ENCODE assay signal across 16 cellular contexts in genomic region chr20:64100566-64100888, GRCh38. TPM values are rescaled to one million over a fixed set of nuclear protein-coding genes. Genes with fewer than 3 reads are reported as not detected.
DNase-seq lines count a peak whose midpoint lies in the region; ATAC-seq and TF ChIP-seq lines count a peak whose summit lies in the region.
"Had no signal": no experiment of that assay in that cellular context is flagged by ENCODE, and none has a peak within 500 bp of the region (broad histone marks: within the 10 kb centered on the region; RNA-seq: fewer than 3 reads in every experiment).

No MANE protein-coding gene starts in this region.

- no peaks in the 10 kb centered on the region for H3K36me3 Mint-ChIP-seq in activated CD4-positive, alpha-beta T cell treated with anti-CD3 and anti-CD28 coated beads for 36 hours (ENCODE audit: low read depth)
- peaks cover 2% of the 10 kb centered on the region for H3K36me3 Mint-ChIP-seq in activated CD4-positive, alpha-beta T cell treated with anti-CD3 and anti-CD28 coated beads, Interleukin-2, amount 10 ng/mL, durations not matched to agents 24 days and 14 days (ENCODE audit: low read depth)
- H3K36me3 Mint-ChIP-seq in activated B cell treated with CpG ODN at 0.5 μM for 24 hours (ENCODE audit: low read depth) (peaks cover 17% of the 10 kb centered on the region), endodermal cell (ENCODE audit: low read depth) (peaks cover 7% of the 10 kb centered on the region)
- H3K36me3 Mint-ChIP-seq in stimulated activated naive B cell treated with anti-CD40 and anti-IgM and Interleukin-4, amounts not matched to agents 10 μg/mL and 1 μg/mL and 100 μg/mL, for 72 hours: peaks cover 7% of the 10 kb centered on the region in 2 donors

- no peaks in the 10 kb centered on the region for H3K9me3 ChIP-seq in endodermal cell (ENCODE audit: control insufficient read depth, low read length)
- H3K9me3 ChIP-seq: A549 had no signal

- H3K27me3 Mint-ChIP-seq in activated CD4-positive, alpha-beta T cell treated with anti-CD3 and anti-CD28 coated beads for 36 hours: peaks cover 13% of the 10 kb centered on the region
- peaks cover 20% of the 10 kb centered on the region for H3K27me3 Mint-ChIP-seq in activated CD4-positive, alpha-beta T cell treated with anti-CD3 and anti-CD28 coated beads, Interleukin-2, amount 10 ng/mL, durations not matched to agents 24 days and 14 days
- peaks cover 5% of the 10 kb centered on the region for H3K27me3 Mint-ChIP-seq in activated B cell treated with CpG ODN at 0.5 μM for 24 hours
- H3K27me3 Mint-ChIP-seq in stimulated activated naive B cell treated with anti-CD40 and anti-IgM and Interleukin-4, amounts not matched to agents 10 μg/mL and 1 μg/mL and 100 μg/mL, for 72 hours: peaks cover 17 to 32% of the 10 kb centered on the region in 2 donors
- H3K27me3 Mint-ChIP-seq in endodermal cell (ENCODE audit: insufficient read depth): peaks cover 29% of the 10 kb centered on the region

- POLR2A ChIA-PET in activated CD4-positive, alpha-beta T cell treated with anti-CD3 and anti-CD28 coated beads for 36 hours (lab: Charles Lee): no interaction called here
- POLR2A ChIA-PET in activated B cell treated with CpG ODN at 0.5 μM for 24 hours (lab: Charles Lee): interaction anchor here (0.7 to 3.0 kb wide), 6 partner anchors 16 to 580 kb away, joined by 4 to 27 read pairs (median 10); partner anchors contain the start of genes LKAAEAR1, OPRL1, PPDPF and PRPF6

- no peaks in the 10 kb centered on the region for H3K4me1 ChIP-seq in endodermal cell (ENCODE audit: control insufficient read depth, insufficient read depth, low read length)

- intact Hi-C loops in activated CD4-positive, alpha-beta T cell treated with anti-CD3 and anti-CD28 coated beads for 36 hours (cut with DNase I, micrococcal nuclease): loop anchor here in 1 of 2 experiments (5.0 kb wide), 1 partner anchor 157 kb away; the partner anchor contains the start of gene PCMTD2
- intact Hi-C loops in activated CD4-positive, alpha-beta T cell treated with anti-CD3 and anti-CD28 coated beads, Interleukin-2, amount 10 ng/mL, durations not matched to agents 24 days and 14 days (cut with micrococcal nuclease): no loop called here
- intact Hi-C loops in activated B cell treated with CpG ODN at 0.5 μM for 24 hours (cut with micrococcal nuclease): loop anchor here (1.0 to 10.0 kb wide), 5 partner anchors 16 to 236 kb away; partner anchors contain the start of genes ABHD16B, C20orf204, LKAAEAR1 and RGS19

- H3K9me3 Mint-ChIP-seq in activated CD4-positive, alpha-beta T cell treated with anti-CD3 and anti-CD28 coated beads for 36 hours (ENCODE audit: low read depth): peaks cover 2% of the 10 kb centered on the region
- H3K9me3 Mint-ChIP-seq in activated CD4-positive, alpha-beta T cell treated with anti-CD3 and anti-CD28 coated beads, Interleukin-2, amount 10 ng/mL, durations not matched to agents 24 days and 14 days: peaks cover 7% of the 10 kb centered on the region
- peaks cover 3% of the 10 kb centered on the region for H3K9me3 Mint-ChIP-seq in activated B cell treated with CpG ODN at 0.5 μM for 24 hours
- H3K9me3 Mint-ChIP-seq in stimulated activated naive B cell treated with anti-CD40 and anti-IgM and Interleukin-4, amounts not matched to agents 10 μg/mL and 1 μg/mL and 100 μg/mL, for 72 hours: peaks cover 2 to 5% of the 10 kb centered on the region in 2 donors
- H3K9me3 Mint-ChIP-seq in endodermal cell: peaks cover 2% of the 10 kb centered on the region

- peaks cover 33% of the 10 kb centered on the region for H3K27me3 ChIP-seq in endodermal cell (ENCODE audit: control insufficient read depth, insufficient read depth, low read length, poor library complexity, severe bottlenecking)

- CTCF ChIA-PET in activated CD4-positive, alpha-beta T cell treated with anti-CD3 and anti-CD28 coated beads for 36 hours (lab: Charles Lee): interaction anchor here (0.6 to 1.9 kb wide), 2 partner anchors 17 to 396 kb away, joined by 3 to 6 read pairs; partner anchors contain the start of gene LKAAEAR1
- CTCF ChIA-PET in activated B cell treated with CpG ODN at 0.5 μM for 24 hours (lab: Charles Lee): interaction anchor here (2.1 to 2.4 kb wide), 2 partner anchors 17 to 20 kb away, joined by 11 to 13 read pairs; no protein-coding TSS in a partner anchor

- 73 to 81% methylated on average over 2 to 4 of the region's 4 CpGs for WGBS in endodermal cell (ENCODE audit: insufficient coverage in 1 of 2, insufficient read length in 1 of 2), 2 experiments

- peak overlapping the region; percentile 63 for H3K27ac Mint-ChIP-seq in activated CD4-positive, alpha-beta T cell treated with anti-CD3 and anti-CD28 coated beads for 36 hours
- no peak overlapping the region for H3K27ac Mint-ChIP-seq in activated CD4-positive, alpha-beta T cell treated with anti-CD3 and anti-CD28 coated beads, Interleukin-2, amount 10 ng/mL, durations not matched to agents 24 days and 14 days
- H3K27ac Mint-ChIP-seq in activated B cell treated with CpG ODN at 0.5 μM for 24 hours (peak overlapping the region; percentile 83), endodermal cell (no peak overlapping the region)
- peak overlapping the region; percentile 48 for H3K27ac Mint-ChIP-seq in stimulated activated naive B cell treated with anti-CD40 and anti-IgM and Interleukin-4, amounts not matched to agents 10 μg/mL and 1 μg/mL and 100 μg/mL, for 72 hours
- H3K27ac Mint-ChIP-seq: HFFc6; T-helper 1 cell treated with Interleukin-12 subunit alpha and Interleukin-12 subunit beta and Interleukin-4 antibody, amounts not matched to agents 30 μg/mL and 1 μg/mL, for 36 hours had no signal

- H3K4me3 Mint-ChIP-seq in activated CD4-positive, alpha-beta T cell treated with anti-CD3 and anti-CD28 coated beads for 36 hours: no peak overlapping the region
- no peak overlapping the region for H3K4me3 Mint-ChIP-seq in activated CD4-positive, alpha-beta T cell treated with anti-CD3 and anti-CD28 coated beads, Interleukin-2, amount 10 ng/mL, durations not matched to agents 24 days and 14 days
- H3K4me3 Mint-ChIP-seq in activated B cell treated with CpG ODN at 0.5 μM for 24 hours: peak overlapping the region; percentile 65
- no peak overlapping the region for H3K4me3 Mint-ChIP-seq in stimulated activated naive B cell treated with anti-CD40 and anti-IgM and Interleukin-4, amounts not matched to agents 10 μg/mL and 1 μg/mL and 100 μg/mL, for 72 hours
- H3K4me3 Mint-ChIP-seq in endodermal cell: no peak overlapping the region
- H3K4me3 Mint-ChIP-seq: HFFc6; T-helper 1 cell treated with Interleukin-12 subunit alpha and Interleukin-12 subunit beta and Interleukin-4 antibody, amounts not matched to agents 30 μg/mL and 1 μg/mL, for 36 hours had no signal

- TF ChIP-seq CTCF in activated B cell treated with CpG ODN at 0.5 μM for 24 hours (IDR thresholded peaks at IDR 0.05) (no peak), endodermal cell (conservative IDR thresholded peaks at IDR 0.05) (no peak)

- H3K4me1 Mint-ChIP-seq in activated CD4-positive, alpha-beta T cell treated with anti-CD3 and anti-CD28 coated beads for 36 hours: peaks cover 23% of the 10 kb centered on the region
- no peaks in the 10 kb centered on the region for H3K4me1 Mint-ChIP-seq in activated CD4-positive, alpha-beta T cell treated with anti-CD3 and anti-CD28 coated beads, Interleukin-2, amount 10 ng/mL, durations not matched to agents 24 days and 14 days
- H3K4me1 Mint-ChIP-seq in activated B cell treated with CpG ODN at 0.5 μM for 24 hours (peaks cover 38% of the 10 kb centered on the region), endodermal cell (no peaks in the 10 kb centered on the region)
- H3K4me1 Mint-ChIP-seq in stimulated activated naive B cell treated with anti-CD40 and anti-IgM and Interleukin-4, amounts not matched to agents 10 μg/mL and 1 μg/mL and 100 μg/mL, for 72 hours: peaks cover 20 to 31% of the 10 kb centered on the region in 2 donors

- H3K4me3 ChIP-seq in endodermal cell (ENCODE audit: low read length): no peak overlapping the region
- H3K4me3 ChIP-seq: A549 had no signal

- no peaks in the 10 kb centered on the region for H3K36me3 ChIP-seq in endodermal cell (ENCODE audit: control insufficient read depth, insufficient read depth, low read length)

- H3K27ac ChIP-seq in endodermal cell (ENCODE audit: low read depth, low read length): no peak overlapping the region
- H3K27ac ChIP-seq: A549 had no signal

- H3K9ac ChIP-seq in endodermal cell (ENCODE audit: extremely low read depth, low read length, poor library complexity, severe bottlenecking): no peak overlapping the region

- no peak for ATAC-seq in activated CD4-positive, alpha-beta T cell treated with anti-CD3 and anti-CD28 coated beads for 36 hours
- ATAC-seq in GM21447 (IDR thresholded peaks at IDR 0.05; ENCODE audit: unreplicated experiment): peak; percentile 9
- peak; percentile 16 for ATAC-seq in activated B cell treated with CpG ODN at 0.5 μM for 24 hours (ENCODE audit: low read depth)
- peak in 1 of 2 donors; percentile 12 for ATAC-seq in stimulated activated naive B cell treated with anti-CD40 and anti-IgM and Interleukin-4, amounts not matched to agents 10 μg/mL and 1 μg/mL and 100 μg/mL, for 72 hours (replicated peaks)
- no peak for ATAC-seq in GM18868 (IDR thresholded peaks at IDR 0.05; ENCODE audit: unreplicated experiment)
- no peak for ATAC-seq in GM21526 (IDR thresholded peaks at IDR 0.05; ENCODE audit: low FRiP score, unreplicated experiment)
- ATAC-seq: A549 had no signal

- DNase-seq in activated CD4-positive, alpha-beta T cell treated with anti-CD3 and anti-CD28 coated beads for 36 hours: no peak
- DNase-seq in activated CD4-positive, alpha-beta T cell treated with anti-CD3 and anti-CD28 coated beads, Interleukin-2, amount 10 ng/mL, durations not matched to agents 24 days and 14 days: no peak
- DNase-seq in activated B cell treated with CpG ODN at 0.5 μM for 24 hours (no peak), endodermal cell (no peak)
- DNase-seq in stimulated activated naive B cell treated with anti-CD40 and anti-IgM and Interleukin-4, amounts not matched to agents 10 μg/mL and 1 μg/mL and 100 μg/mL, for 72 hours: no peak
- DNase-seq: HFFc6, IMR-90, MV-4-11, NCI-H1930, NCI-H510A treated with DMSO at 0.1 percent for 48 hours had no signal

RNA-seq across cellular contexts. Expression of gene NPBWR2, which starts 6.8 kb away (rescaled TPM):
- not detected for total RNA-seq in activated CD4-positive, alpha-beta T cell treated with anti-CD3 and anti-CD28 coated beads for 36 hours
- total RNA-seq in activated CD4-positive, alpha-beta T cell treated with anti-CD3 and anti-CD28 coated beads, Interleukin-2, amount 10 ng/mL, durations not matched to agents 24 days and 14 days: not detected in 2 replicates
- total RNA-seq in activated B cell treated with CpG ODN at 0.5 μM for 24 hours (not detected in 2 replicates), endodermal cell (not detected)
- polyA plus RNA-seq in endodermal cell (2013, experiment 1 of 2): not detected
- not detected for polyA plus RNA-seq in endodermal cell (2013, experiment 2 of 2)
- total RNA-seq: H4, HFFc6, IMR-90 had no signal
- polyA plus RNA-seq: A549, IMR-90 had no signal

RNA-seq across cellular contexts. Expression of gene LKAAEAR1, which starts 16.3 kb away (rescaled TPM):
- total RNA-seq in activated CD4-positive, alpha-beta T cell treated with anti-CD3 and anti-CD28 coated beads for 36 hours: under 1 TPM; 0.30 to 0.46 TPM
- 0.23 TPM in 1 of 2 replicates, not detected in the other for total RNA-seq in activated CD4-positive, alpha-beta T cell treated with anti-CD3 and anti-CD28 coated beads, Interleukin-2, amount 10 ng/mL, durations not matched to agents 24 days and 14 days
- total RNA-seq in activated B cell treated with CpG ODN at 0.5 μM for 24 hours (0.31 TPM in 1 of 2 replicates, not detected in the other), endodermal cell (not detected)
- not detected for polyA plus RNA-seq in endodermal cell (2013, experiment 1 of 2)
- polyA plus RNA-seq in endodermal cell (2013, experiment 2 of 2): not detected
- total RNA-seq: HFFc6, IMR-90 had no signal

RNA-seq across cellular contexts. Expression of gene OPRL1, which starts 20.6 kb away (rescaled TPM):
- under 1 TPM; 0.42 to 0.50 TPM for total RNA-seq in activated CD4-positive, alpha-beta T cell treated with anti-CD3 and anti-CD28 coated beads for 36 hours
- 0.23 and 0.28 TPM in 2 replicates for total RNA-seq in activated CD4-positive, alpha-beta T cell treated with anti-CD3 and anti-CD28 coated beads, Interleukin-2, amount 10 ng/mL, durations not matched to agents 24 days and 14 days
- total RNA-seq in activated B cell treated with CpG ODN at 0.5 μM for 24 hours (1.3 and 1.4 TPM in 2 replicates), endodermal cell (1 to 10 TPM; 4.1 to 5.5 TPM)
- polyA plus RNA-seq in endodermal cell (2013, experiment 1 of 2): 3.0 TPM
- polyA plus RNA-seq in endodermal cell (2013, experiment 2 of 2): 2.8 TPM

RNA-seq across cellular contexts. Expression of gene RGS19, which starts 21.2 kb away (rescaled TPM):
- 10 to 100 TPM; 39.6 to 40.2 TPM for total RNA-seq in activated CD4-positive, alpha-beta T cell treated with anti-CD3 and anti-CD28 coated beads for 36 hours
- 50.0 TPM in 2 replicates for total RNA-seq in activated CD4-positive, alpha-beta T cell treated with anti-CD3 and anti-CD28 coated beads, Interleukin-2, amount 10 ng/mL, durations not matched to agents 24 days and 14 days
- 45.0 and 53.4 TPM in 2 replicates for total RNA-seq in activated B cell treated with CpG ODN at 0.5 μM for 24 hours
- 10 to 100 TPM; 14.6 to 15.8 TPM for total RNA-seq in endodermal cell
- 10.7 TPM for polyA plus RNA-seq in endodermal cell (2013, experiment 1 of 2)
- polyA plus RNA-seq in endodermal cell (2013, experiment 2 of 2): 10.8 TPM

RNA-seq across cellular contexts. Expression of gene TCEA2, which starts 37.5 kb away (rescaled TPM):
- 10 to 100 TPM; 40.6 to 50.0 TPM for total RNA-seq in activated CD4-positive, alpha-beta T cell treated with anti-CD3 and anti-CD28 coated beads for 36 hours
- total RNA-seq in activated CD4-positive, alpha-beta T cell treated with anti-CD3 and anti-CD28 coated beads, Interleukin-2, amount 10 ng/mL, durations not matched to agents 24 days and 14 days: 35.4 and 36.8 TPM in 2 replicates
- total RNA-seq in activated B cell treated with CpG ODN at 0.5 μM for 24 hours (20.3 and 20.7 TPM in 2 replicates), endodermal cell (100 to 1,000 TPM in 1 of 2 donors, 10 to 100 TPM in 1; 64.3 to 110 TPM)
- 82.9 TPM for polyA plus RNA-seq in endodermal cell (2013, experiment 1 of 2)
- 77.1 TPM for polyA plus RNA-seq in endodermal cell (2013, experiment 2 of 2)

Comparison
In these comparisons a context has a peak if more than half of its experiments do, and no peak if none do; other contexts are left out.
1. H3K27ac Mint-ChIP-seq: peak in activated CD4-positive, alpha-beta T cell treated with anti-CD3 and anti-CD28 coated beads for 36 hours (single experiment), activated B cell treated with CpG ODN at 0.5 μM for 24 hours (single experiment) and stimulated activated naive B cell treated with anti-CD40 and anti-IgM and Interleukin-4, amounts not matched to agents 10 μg/mL and 1 μg/mL and 100 μg/mL, for 72 hours (single experiment); none in activated CD4-positive, alpha-beta T cell treated with anti-CD3 and anti-CD28 coated beads, Interleukin-2, amount 10 ng/mL, durations not matched to agents 24 days and 14 days (single experiment) and endodermal cell (single experiment).
2. ATAC-seq: peak in GM21447 (single experiment) and activated B cell treated with CpG ODN at 0.5 μM for 24 hours (single experiment); none in activated CD4-positive, alpha-beta T cell treated with anti-CD3 and anti-CD28 coated beads for 36 hours (single experiment), GM18868 (single experiment) and GM21526 (single experiment).